ENCODE assay signal across 25 cellular contexts in genomic region chr11:12930850-12931249, GRCh38.
"Had no signal": no experiment of that assay in that cellular context is flagged by ENCODE, and none has a peak within 500 bp of the region (broad histone marks: within the 10 kb centered on the region; RNA-seq: fewer than 3 reads in every experiment).

No MANE protein-coding gene starts in this region.

- H3K27me3 Mint-ChIP-seq: brain had no signal

- H3K4me3 ChIP-seq: gastrocnemius medialis, stomach, suprapubic skin, tibial nerve had no signal

- H3K4me1 ChIP-seq: gastrocnemius medialis, stomach, suprapubic skin, tibial nerve had no signal

- H3K36me3 Mint-ChIP-seq: stimulated activated memory B cell treated with anti-CD40 and anti-IgM and Interleukin-4, amounts not matched to agents 10 μg/mL and 1 μg/mL and 100 μg/mL, for 72 hours had no signal

- H3K9me3 Mint-ChIP-seq: activated naive CD4-positive, alpha-beta T cell treated with anti-CD3 and anti-CD28 coated beads for 36 hours; activated T-cell treated with anti-CD3 and anti-CD28 coated beads, Interleukin-2, amount 50 U/mL, for 4 hours; activated T-helper 2 cell treated with anti-CD3 and anti-CD28 coated beads, Interferon-gamma antibody, Interleukin-2, Interleukin-4, amounts not matched to agents 10 μg/mL and 5 μg/mL and 100 μg/mL, durations not matched to agents 14 hours and 24 hours and 36 hours; stimulated activated memory B cell treated with anti-CD40 and anti-IgM and Interleukin-4, amounts not matched to agents 10 μg/mL and 1 μg/mL and 100 μg/mL, for 72 hours had no signal

- ATAC-seq: activated T-cell treated with anti-CD3 and anti-CD28 coated beads, Interleukin-2, amount 50 U/mL, for 4 hours; esophagus mucosa; gastrocnemius medialis; left cardiac atrium; sciatic nerve; stimulated activated memory B cell treated with anti-CD40 and anti-IgM and Interleukin-4, amounts not matched to agents 10 μg/mL and 1 μg/mL and 100 μg/mL, for 72 hours had no signal

- H3K4me3 Mint-ChIP-seq: activated naive CD4-positive, alpha-beta T cell treated with anti-CD3 and anti-CD28 coated beads for 36 hours; activated T-cell treated with anti-CD3 and anti-CD28 coated beads, Interleukin-2, amount 50 U/mL, for 4 hours; brain; stimulated activated memory B cell treated with anti-CD40 and anti-IgM and Interleukin-4, amounts not matched to agents 10 μg/mL and 1 μg/mL and 100 μg/mL, for 72 hours had no signal

- H3K4me1 Mint-ChIP-seq: brain; stimulated activated memory B cell treated with anti-CD40 and anti-IgM and Interleukin-4, amounts not matched to agents 10 μg/mL and 1 μg/mL and 100 μg/mL, for 72 hours had no signal

- H3K27me3 ChIP-seq: gastrocnemius medialis, stomach, suprapubic skin, tibial nerve had no signal

- H3K27ac Mint-ChIP-seq: activated naive CD4-positive, alpha-beta T cell treated with anti-CD3 and anti-CD28 coated beads for 36 hours; activated T-helper 2 cell treated with anti-CD3 and anti-CD28 coated beads, Interferon-gamma antibody, Interleukin-2, Interleukin-4, amounts not matched to agents 10 μg/mL and 5 μg/mL and 100 μg/mL, durations not matched to agents 14 hours and 24 hours and 36 hours; stimulated activated memory B cell treated with anti-CD40 and anti-IgM and Interleukin-4, amounts not matched to agents 10 μg/mL and 1 μg/mL and 100 μg/mL, for 72 hours had no signal

- H3K9me3 ChIP-seq: gastrocnemius medialis, stomach, suprapubic skin, tibial nerve had no signal

- DNase-seq: activated CD4-positive, alpha-beta T cell treated with anti-CD3 and anti-CD28 coated beads, Interleukin-2, amount 50 U/mL, for 4 hours; activated CD8-positive, alpha-beta memory T cell treated with anti-CD3 and anti-CD28 coated beads for 24 hours; activated CD8-positive, alpha-beta memory T cell treated with anti-CD3 and anti-CD28 coated beads, Interleukin-2, amount 50 U/mL, for 4 hours; activated naive CD4-positive, alpha-beta T cell treated with anti-CD3 and anti-CD28 coated beads for 36 hours; activated T-cell treated with anti-CD3 and anti-CD28 coated beads, Interleukin-2, amount 50 U/mL, for 4 hours; aorta; dermis blood vessel endothelial cell; effector memory CD4-positive, alpha-beta T cell; gastrocnemius medialis; head of caudate nucleus; hypothalamus; islet precursor cell; left cardiac atrium; nucleus accumbens; posterior cingulate gyrus; small intestine; stimulated activated CD4-positive, alpha-beta T cell treated with anti-CD3 and anti-CD28 coated beads, Interleukin-15, amount 100 ng/mL, for 24 hours; stomach had no signal

- H3K27ac ChIP-seq: gastrocnemius medialis, stomach, suprapubic skin, tibial nerve had no signal
